Comparison of ENCODE assay signal across 8 cellular contexts in the genomic region with DNA sequence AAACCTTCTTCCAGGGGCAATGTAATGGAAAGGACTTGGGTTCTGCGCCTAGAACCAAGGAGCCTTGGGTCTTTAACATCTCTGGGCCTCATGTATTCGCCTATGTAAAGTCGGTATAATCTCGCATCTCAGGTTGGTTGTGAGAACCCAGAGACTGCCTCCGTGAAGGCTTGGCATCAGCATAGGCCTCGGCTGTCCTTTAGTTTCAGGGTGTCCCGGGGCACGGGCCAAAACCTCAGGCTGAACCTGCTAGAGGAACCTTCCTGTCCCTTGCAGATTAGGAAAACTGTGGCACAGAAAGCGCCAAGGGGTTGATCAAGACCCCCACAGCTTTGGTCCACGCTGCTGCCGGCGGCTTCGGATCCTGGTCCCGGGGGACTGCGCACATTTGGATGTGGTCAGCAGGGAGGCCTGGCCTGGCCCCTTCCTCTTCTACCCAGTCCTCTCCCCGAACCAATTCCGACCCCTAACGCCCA. TPM values are rescaled to one million over a fixed set of nuclear protein-coding genes. Genes with fewer than 3 reads are reported as not detected.
DNase-seq lines count a peak whose midpoint lies in the region; ATAC-seq lines count a peak whose summit lies in the region.

No MANE protein-coding gene starts in this region.

- peaks cover 35% of the 10 kb centered on the region for H3K4me1 ChIP-seq in adipocyte (ENCODE audit: control insufficient read depth, insufficient read depth, low read length)

- H3K4me3 Mint-ChIP-seq in T-helper 2 cell treated with Interferon-gamma antibody and Interleukin-4, amounts not matched to agents 5 μg/mL and 100 μg/mL, for 36 hours = peak overlapping the region; percentile 89

- H3K27ac Mint-ChIP-seq in T-helper 2 cell treated with Interferon-gamma antibody and Interleukin-4, amounts not matched to agents 5 μg/mL and 100 μg/mL, for 36 hours = peak overlapping the region; percentile 26

- no peaks in the 10 kb centered on the region for H3K36me3 ChIP-seq in adipocyte (ENCODE audit: control insufficient read depth, insufficient read depth, low read length, severe bottlenecking)

- no peaks in the 10 kb centered on the region for H3K36me3 Mint-ChIP-seq in T-helper 2 cell treated with Interferon-gamma antibody and Interleukin-4, amounts not matched to agents 5 μg/mL and 100 μg/mL, for 36 hours (ENCODE audit: low read depth)

- peak overlapping the region; percentile 85 for H3K9ac ChIP-seq in adipocyte (ENCODE audit: low read length)

- intact Hi-C loops in posterior cingulate gyrus (cut with DNase I) = loop anchor here (5.0 kb wide), 1 partner anchor 82 kb away; a partner anchor contains a TSS

- no peak for ATAC-seq in left lobe of liver

- no peaks in the 10 kb centered on the region for H3K9me3 ChIP-seq in adipocyte (ENCODE audit: control insufficient read depth, low read length)

- H3K9me3 Mint-ChIP-seq in T-helper 2 cell treated with Interferon-gamma antibody and Interleukin-4, amounts not matched to agents 5 μg/mL and 100 μg/mL, for 36 hours = no peaks in the 10 kb centered on the region

- H3K4me1 Mint-ChIP-seq in T-helper 2 cell treated with Interferon-gamma antibody and Interleukin-4, amounts not matched to agents 5 μg/mL and 100 μg/mL, for 36 hours (ENCODE audit: low read depth) = peaks cover 14% of the 10 kb centered on the region

- no peak for DNase-seq in T-helper 2 cell treated with Interferon-gamma antibody and Interleukin-4, amounts not matched to agents 5 μg/mL and 100 μg/mL, for 36 hours (ENCODE audit: low spot score)
- no peak for DNase-seq in T-helper 2 cell
- DNase-seq in adipocyte (ENCODE audit: low read depth) = no peak
- no peak for DNase-seq in substantia nigra (lab: John Stamatoyannopoulos, UW)
- DNase-seq in left lobe of liver (ENCODE audit: low spot score) = no peak
- DNase-seq in posterior cingulate gyrus = no peak
- no peak for DNase-seq in NCI-H2029 (lab: John Stamatoyannopoulos, UW)

- H3K27me3 ChIP-seq in adipocyte (replicated peaks; ENCODE audit: control insufficient read depth, insufficient read depth, low read length) = no peaks in the 10 kb centered on the region
- H3K27me3 ChIP-seq in layer of hippocampus (ENCODE audit: control insufficient read depth, insufficient read depth, low read length) = no peaks in the 10 kb centered on the region

- H3K27ac ChIP-seq in layer of hippocampus (ENCODE audit: low read depth, low read length) (peak overlapping the region; percentile 88), substantia nigra (ENCODE audit: low read depth, low read length, poor library complexity, severe bottlenecking) (peak overlapping the region; percentile 94)

- no peaks in the 10 kb centered on the region for H3K27me3 Mint-ChIP-seq in T-helper 2 cell treated with Interferon-gamma antibody and Interleukin-4, amounts not matched to agents 5 μg/mL and 100 μg/mL, for 36 hours (ENCODE audit: low read depth)

- peak overlapping the region; percentile 98 for H3K4me3 ChIP-seq in adipocyte (ENCODE audit: low read length)

RNA-seq across cellular contexts. Expression of a gene that starts 0.8 kb away (rescaled TPM):
- 29.1 TPM for total RNA-seq in left lobe of liver

RNA-seq across cellular contexts. Expression of a gene that starts 41.8 kb away (rescaled TPM):
- 1.6 TPM for total RNA-seq in left lobe of liver

RNA-seq across cellular contexts. Expression of a gene that starts 50.7 kb away (rescaled TPM):
- total RNA-seq in left lobe of liver = 12.1 TPM

RNA-seq across cellular contexts. Expression of a gene that starts 50.8 kb away (rescaled TPM):
- total RNA-seq in left lobe of liver = 20.6 TPM

RNA-seq across cellular contexts. Expression of a gene that starts 55.6 kb away (rescaled TPM):
- total RNA-seq in left lobe of liver = 60.5 TPM
